ENCODE assay signal across 11 cellular contexts in the genomic region with DNA sequence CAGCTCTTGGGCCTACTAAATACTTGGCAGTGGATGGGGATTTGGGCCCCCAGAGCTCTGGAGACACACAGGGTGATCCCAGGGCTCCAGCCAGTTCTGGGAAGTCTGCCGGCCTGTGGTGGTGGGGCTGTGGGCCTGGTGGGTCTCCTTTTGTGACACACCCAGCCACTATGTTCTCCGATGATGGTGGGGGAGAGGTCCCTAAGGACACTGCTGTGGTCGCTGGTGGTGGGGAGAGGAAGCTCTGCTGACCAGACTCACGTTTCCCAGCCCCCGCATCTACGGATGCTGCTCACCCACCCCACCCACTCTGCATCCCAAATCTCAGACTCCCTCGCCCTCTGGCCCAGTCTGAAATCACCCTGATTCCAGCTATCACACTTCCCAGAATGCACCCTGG. TPM values are rescaled to one million over a fixed set of nuclear protein-coding genes. Genes with fewer than 3 reads are reported as not detected.
DNase-seq lines count a peak whose midpoint lies in the region; TF ChIP-seq lines count a peak whose summit lies in the region.
"Had no signal": no experiment of that assay in that cellular context is flagged by ENCODE, and none has a peak within 500 bp of the region (broad histone marks: within the 10 kb centered on the region; RNA-seq: fewer than 3 reads in every experiment).

No MANE protein-coding gene starts in this region.

- peak overlapping the region; percentile 98 for H2AK5ac ChIP-seq in neuronal stem cell (ENCODE audit: low read depth, low read length)

- no peaks in the 10 kb centered on the region for H3K27me3 ChIP-seq in BLaER1
- H3K27me3 ChIP-seq in H7 (ENCODE audit: control insufficient read depth, insufficient read depth, low read length), result no peaks in the 10 kb centered on the region; the same call in 1 of the 2 replicates
- H3K27me3 ChIP-seq in neuronal stem cell (ENCODE audit: control insufficient read depth in 3 of 3, insufficient read depth in 3 of 3, low read depth in 1 of 3, low read length in 3 of 3), result peaks cover 0 to 5% (median 0%) of the 10 kb centered on the region in 3 experiments

- peak; percentile 25 for DNase-seq in H7
- DNase-seq in neuronal stem cell (ENCODE audit: low spot score), result no peak
- DNase-seq in SW 1271 (lab: John Stamatoyannopoulos, UW), result no peak
- no peak for DNase-seq in hippocampal formation (lab: John Stamatoyannopoulos, UW)
- DNase-seq in UCSD-AML1 (lab: John Stamatoyannopoulos, UW; ENCODE audit: unreplicated experiment), result no peak
- DNase-seq in NCI-H1105 treated with DMSO at 0.1 percent for 48 hours (lab: John Stamatoyannopoulos, UW), result no peak
- DNase-seq: CD4-positive, alpha-beta T cell; GM23248 had no signal

- no peak overlapping the region for H2BK5ac ChIP-seq in neuronal stem cell (ENCODE audit: low read length)

- H3K14ac ChIP-seq in neuronal stem cell (ENCODE audit: low read length), result no peak overlapping the region

- peak overlapping the region; percentile 88 for H2BK120ac ChIP-seq in neuronal stem cell (ENCODE audit: low read depth, low read length)

- H2BK12ac ChIP-seq in neuronal stem cell (ENCODE audit: low read length), result no peak overlapping the region

- H3K9ac ChIP-seq in BLaER1 (0 out of 2 replicates have a peak overlapping the region, but pooled peaks have one; percentile 25), neuronal stem cell (ENCODE audit: low read depth, low read length, poor library complexity) (no peak overlapping the region)
- H3K9ac ChIP-seq: GM23248 had no signal

- H3K4me2 ChIP-seq in BLaER1 (peak overlapping the region; percentile 88), neuronal stem cell (ENCODE audit: insufficient read depth, low read length, poor library complexity, severe bottlenecking) (no peak overlapping the region)

- H4K8ac ChIP-seq in neuronal stem cell (ENCODE audit: low read depth, low read length), result no peak overlapping the region

- no peaks in the 10 kb centered on the region for H3K79me1 ChIP-seq in neuronal stem cell (ENCODE audit: low read depth, low read length)

- no peak for TF ChIP-seq CTCF in VCaP (conservative IDR thresholded peaks at IDR 0.05)

- H3K9me3 ChIP-seq in BLaER1 (no peaks in the 10 kb centered on the region), neuronal stem cell (replicated peaks in 1 of 2; ENCODE audit: control insufficient read depth in 2 of 2, insufficient read depth in 1 of 2, low read depth in 1 of 2, low read length in 2 of 2) (no peaks in the 10 kb centered on the region)

- H3K4me3 ChIP-seq in BLaER1, result peak overlapping the region; percentile 29; the same call in 1 of the 2 replicates
- no peak overlapping the region for H3K4me3 ChIP-seq in H7 (ENCODE audit: insufficient read depth, low read depth, low read length)
- no peak overlapping the region for H3K4me3 ChIP-seq in neuronal stem cell (ENCODE audit: low read length in 2 of 2)
- H3K4me3 ChIP-seq: GM23248 had no signal

- no peak overlapping the region for H3K4ac ChIP-seq in neuronal stem cell (ENCODE audit: low read length)

- no peaks in the 10 kb centered on the region for H4K20me1 ChIP-seq in BLaER1

- 0 out of 2 replicates have a peak overlapping the region, but pooled peaks have one; percentile 16 for H3K27ac ChIP-seq in BLaER1
- H3K27ac ChIP-seq in VCaP, result peak overlapping the region; percentile 25; the same call in 1 of the 2 replicates
- no peak overlapping the region for H3K27ac ChIP-seq in neuronal stem cell (replicated peaks; ENCODE audit: low read length)
- H3K27ac ChIP-seq: GM23248 had no signal

- H3K4me1 ChIP-seq in BLaER1, result peaks cover 60% of the 10 kb centered on the region
- H3K4me1 ChIP-seq in neuronal stem cell (ENCODE audit: control insufficient read depth in 2 of 2, insufficient read depth in 1 of 2, low read depth in 1 of 2, low read length in 2 of 2), result peaks cover 14 to 15% of the 10 kb centered on the region in 2 donors

- peak overlapping the region; percentile 50 for H3K18ac ChIP-seq in neuronal stem cell (ENCODE audit: low read length)

- peak overlapping the region; percentile 87 for H2BK15ac ChIP-seq in neuronal stem cell (ENCODE audit: low read length)

- H2AFZ ChIP-seq in neuronal stem cell (ENCODE audit: low read length), result peak overlapping the region; percentile 68
- H2AFZ ChIP-seq: GM23248 had no signal

- H3K36me3 ChIP-seq in BLaER1 (no peaks in the 10 kb centered on the region), H7 (replicated peaks; ENCODE audit: control insufficient read depth, insufficient read depth, low read length) (no peaks in the 10 kb centered on the region), neuronal stem cell (replicated peaks in 1 of 2; ENCODE audit: control insufficient read depth in 2 of 2, insufficient read depth in 2 of 2, low read length in 2 of 2) (no peaks in the 10 kb centered on the region)

- H4K91ac ChIP-seq in neuronal stem cell (ENCODE audit: low read depth, low read length, poor library complexity), result no peak overlapping the region

- no CpG with 5 or more reads among the region's 7 CpGs for WGBS in neuronal stem cell (ENCODE audit: extremely low coverage in 2 of 2, insufficient read length in 2 of 2, insufficient replicate concordance in 1 of 2), 2 donors

- H3K23ac ChIP-seq in neuronal stem cell (ENCODE audit: low read depth, low read length, poor library complexity), result no peak overlapping the region

RNA-seq across cellular contexts. Expression of a gene that starts 0.4 kb away (rescaled TPM):
- total RNA-seq in H7 (2014; rRNA removed; shearing (Covaris generic)), result 0.11 and 0.17 TPM in 2 replicates
- polyA plus RNA-seq in neuronal stem cell (2013, experiment 1 of 2), result 0.03 TPM
- 0.07 TPM for polyA plus RNA-seq in neuronal stem cell (2013, experiment 2 of 2)
- total RNA-seq: CD4-positive, alpha-beta T cell; GM23248 had no signal
- polyA plus RNA-seq: BJ, GM23248 had no signal
